ENCODE assay signal across 12 cellular contexts in the genomic region with DNA sequence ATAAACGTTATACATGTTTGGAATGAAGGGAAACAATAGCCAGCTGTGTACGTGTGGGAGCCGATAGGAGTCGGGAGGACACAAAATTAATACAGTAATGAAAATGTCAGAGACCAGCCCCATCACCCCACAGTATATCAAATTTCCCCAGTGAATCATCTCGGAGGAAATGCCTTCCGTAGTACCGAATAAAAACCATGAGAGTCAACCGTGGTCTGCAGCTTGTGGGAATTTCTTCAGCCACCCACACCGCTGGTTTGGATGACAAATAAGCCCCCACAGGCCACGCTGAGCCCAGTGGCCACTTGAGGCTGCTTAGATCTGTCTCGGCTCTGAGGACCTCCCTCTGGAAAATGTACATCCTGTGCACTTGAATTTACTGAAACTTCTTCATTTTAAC.
DNase-seq lines count a peak whose midpoint lies in the region; ATAC-seq, FAIRE-seq and TF ChIP-seq lines count a peak whose summit lies in the region.
"Had no signal": no experiment of that assay in that cellular context is flagged by ENCODE, and none has a peak within 500 bp of the region (broad histone marks: within the 10 kb centered on the region; RNA-seq: fewer than 3 reads in every experiment).

No MANE protein-coding gene starts in this region.

- H3K27ac Mint-ChIP-seq in astrocyte (ENCODE audit: unreplicated experiment): peak overlapping the region; percentile 80
- H3K27ac Mint-ChIP-seq: activated B cell treated with CpG ODN at 0.5 μM for 24 hours had no signal

- peaks cover 47% of the 10 kb centered on the region for H3K4me1 ChIP-seq in astrocyte (ENCODE audit: insufficient read depth, low read length)

- H3K27me3 ChIP-seq in astrocyte (ENCODE audit: insufficient read depth, low read length): no peaks in the 10 kb centered on the region

- no peak overlapping the region for H3K4me3 Mint-ChIP-seq in astrocyte (ENCODE audit: unreplicated experiment)
- H3K4me3 Mint-ChIP-seq: activated B cell treated with CpG ODN at 0.5 μM for 24 hours had no signal

- H3K4me3 ChIP-seq in astrocyte (ENCODE audit: insufficient read depth, low read depth, low read length): no peak overlapping the region

- H3K4me1 Mint-ChIP-seq in astrocyte (ENCODE audit: low read depth, unreplicated experiment): peaks cover 26% of the 10 kb centered on the region
- H3K4me1 Mint-ChIP-seq: activated B cell treated with CpG ODN at 0.5 μM for 24 hours had no signal

- no peaks in the 10 kb centered on the region for H3K36me3 Mint-ChIP-seq in astrocyte (ENCODE audit: low read depth, unreplicated experiment)

- no peaks in the 10 kb centered on the region for H3K9me3 ChIP-seq in astrocyte (ENCODE audit: insufficient read depth, low read depth, low read length)

- intact Hi-C loops in head of caudate nucleus (cut with DNase I): no loop called here

- peaks cover 12% of the 10 kb centered on the region for H3K9me3 Mint-ChIP-seq in astrocyte (ENCODE audit: unreplicated experiment)
- H3K9me3 Mint-ChIP-seq: activated B cell treated with CpG ODN at 0.5 μM for 24 hours had no signal

- H3K36me3 ChIP-seq in astrocyte (ENCODE audit: insufficient read depth, low read length): no peaks in the 10 kb centered on the region

- H3K79me2 ChIP-seq in astrocyte (ENCODE audit: insufficient read depth, low read length): no peaks in the 10 kb centered on the region

- peak; percentile 39 for DNase-seq in GOT3 (lab: John Stamatoyannopoulos, UW)
- peak; percentile 99 for DNase-seq in astrocyte (ENCODE audit: low read depth)
- DNase-seq in kidney glomerular epithelial cell (lab: John Stamatoyannopoulos, UW): peak; percentile 69
- DNase-seq in smooth muscle cell of the brain vasculature (ENCODE audit: low read depth, low spot score): peak; percentile 86
- no peak for DNase-seq in head of caudate nucleus
- DNase-seq in NCI-H1048 (lab: John Stamatoyannopoulos, UW): no peak
- DNase-seq in HPDE6-E6E7 (ENCODE audit: extremely low spot score): no peak
- DNase-seq: activated B cell treated with CpG ODN at 0.5 μM for 24 hours; activated effector memory CD4-positive, alpha-beta T cell treated with Interleukin-2 at 50 U/mL for 16 hours; effector CD8-positive, alpha-beta T cell; NCI-H146 had no signal

- FAIRE-seq in astrocyte (lab: Jason Lieb, UNC): peak; percentile 87

- TF ChIP-seq CTCF in astrocyte (IDR thresholded peaks at IDR 0.05; ENCODE audit: insufficient read depth, low read depth, low read length): no peak

- peak overlapping the region; percentile 83 for H3K9ac ChIP-seq in astrocyte (ENCODE audit: low read length)

- H3K27me3 Mint-ChIP-seq in astrocyte (ENCODE audit: low read depth, unreplicated experiment): no peaks in the 10 kb centered on the region
- H3K27me3 Mint-ChIP-seq: activated B cell treated with CpG ODN at 0.5 μM for 24 hours had no signal

- peak overlapping the region; percentile 43 for H3K4me2 ChIP-seq in astrocyte (ENCODE audit: low read length)

- no peak for ATAC-seq in HG03378 (IDR thresholded peaks at IDR 0.05; ENCODE audit: unreplicated experiment)

- no peak overlapping the region for H2AFZ ChIP-seq in astrocyte (ENCODE audit: low read depth, low read length)

- peak overlapping the region; percentile 98 for H3K27ac ChIP-seq in astrocyte (ENCODE audit: low read depth, low read length)

- H4K20me1 ChIP-seq in astrocyte (ENCODE audit: insufficient read depth, low read length): no peaks in the 10 kb centered on the region

Comparison
In these comparisons a context has a peak if more than half of its experiments do, and no peak if none do; other contexts are left out.
1. DNase-seq: peak in GOT3 (single experiment), astrocyte (single experiment), kidney glomerular epithelial cell (single experiment) and smooth muscle cell of the brain vasculature (single experiment); none in head of caudate nucleus (0 of 42), NCI-H1048 (single experiment) and HPDE6-E6E7 (single experiment).